ENCODE assay signal across 1 cellular context in the genomic region with DNA sequence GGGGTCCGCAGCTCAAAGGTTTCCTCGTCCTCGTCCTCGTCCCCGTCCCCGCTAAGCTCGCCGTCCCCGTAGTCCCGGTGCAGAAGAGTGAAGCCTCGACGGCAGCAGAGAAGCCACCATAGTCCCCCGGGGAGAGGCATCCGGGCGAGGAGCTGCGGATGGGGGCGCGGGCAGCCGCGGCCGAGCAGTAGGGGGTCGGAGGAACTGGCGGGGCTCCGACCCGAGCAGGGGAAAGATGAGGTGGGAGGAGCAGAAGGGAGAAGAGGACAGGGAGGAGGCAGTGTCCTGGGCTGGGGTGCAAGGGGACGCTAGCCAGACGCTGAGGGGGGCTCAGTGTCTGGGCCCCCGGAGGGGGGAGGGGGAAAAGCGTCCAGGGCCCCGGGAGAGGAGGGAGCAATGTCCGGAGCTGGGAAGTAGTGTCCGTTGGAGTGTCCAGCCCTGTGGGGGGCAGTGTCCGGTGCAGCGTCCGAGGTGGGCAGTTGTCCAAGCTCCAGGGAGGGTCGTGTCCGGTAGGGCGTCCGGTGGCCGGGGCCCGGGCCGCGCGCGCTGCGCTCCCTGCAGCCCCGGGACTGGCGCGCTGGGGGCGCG.
TF ChIP-seq lines count a peak whose summit lies in the region.

A gene with protein sequence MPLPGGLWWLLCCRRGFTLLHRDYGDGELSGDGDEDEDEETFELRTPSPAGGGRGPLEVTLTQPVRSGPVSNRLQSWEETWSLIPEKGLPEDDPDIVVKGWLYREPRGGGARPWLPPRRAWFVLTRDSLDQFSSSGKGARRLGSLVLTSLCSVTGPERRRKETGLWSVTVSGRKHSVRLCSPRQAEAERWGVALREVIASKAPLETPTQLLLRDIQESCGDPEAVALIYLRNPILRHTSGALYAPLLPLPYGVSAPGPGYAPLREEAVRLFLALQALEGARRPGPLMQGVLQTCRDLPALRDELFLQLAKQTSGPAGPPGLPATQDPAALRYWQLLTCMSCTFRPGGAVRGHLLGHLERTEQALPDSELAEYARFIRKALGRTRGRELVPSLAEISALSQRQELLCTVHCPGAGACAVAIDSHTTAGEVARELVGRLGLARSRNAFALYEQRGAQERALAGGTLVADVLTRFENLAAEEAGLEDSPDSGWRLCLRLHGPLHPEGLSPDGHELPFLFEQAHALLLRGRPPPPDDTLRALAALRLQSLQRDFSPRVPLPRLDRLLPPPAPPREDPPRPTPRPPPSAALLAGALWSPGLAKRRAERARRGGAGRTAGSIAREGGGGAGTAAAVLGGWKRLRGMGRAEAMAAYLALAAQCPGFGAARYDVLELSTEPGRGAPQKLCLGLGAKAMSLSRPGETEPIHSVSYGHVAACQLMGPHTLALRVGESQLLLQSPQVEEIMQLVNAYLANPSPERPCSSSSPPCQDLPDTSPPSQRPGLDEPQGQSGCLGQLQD (minus strand): TSS at position 571 of the 588 bp plus-strand sequence. CDS start 431 bp downstream, at position 140.

TF ChIP-seq in GM23338, 12 proteins besides CTCF, POLR2A, EP300 and RAD21 (continued from another document):
- TF ChIP-seq, protein P1, sequence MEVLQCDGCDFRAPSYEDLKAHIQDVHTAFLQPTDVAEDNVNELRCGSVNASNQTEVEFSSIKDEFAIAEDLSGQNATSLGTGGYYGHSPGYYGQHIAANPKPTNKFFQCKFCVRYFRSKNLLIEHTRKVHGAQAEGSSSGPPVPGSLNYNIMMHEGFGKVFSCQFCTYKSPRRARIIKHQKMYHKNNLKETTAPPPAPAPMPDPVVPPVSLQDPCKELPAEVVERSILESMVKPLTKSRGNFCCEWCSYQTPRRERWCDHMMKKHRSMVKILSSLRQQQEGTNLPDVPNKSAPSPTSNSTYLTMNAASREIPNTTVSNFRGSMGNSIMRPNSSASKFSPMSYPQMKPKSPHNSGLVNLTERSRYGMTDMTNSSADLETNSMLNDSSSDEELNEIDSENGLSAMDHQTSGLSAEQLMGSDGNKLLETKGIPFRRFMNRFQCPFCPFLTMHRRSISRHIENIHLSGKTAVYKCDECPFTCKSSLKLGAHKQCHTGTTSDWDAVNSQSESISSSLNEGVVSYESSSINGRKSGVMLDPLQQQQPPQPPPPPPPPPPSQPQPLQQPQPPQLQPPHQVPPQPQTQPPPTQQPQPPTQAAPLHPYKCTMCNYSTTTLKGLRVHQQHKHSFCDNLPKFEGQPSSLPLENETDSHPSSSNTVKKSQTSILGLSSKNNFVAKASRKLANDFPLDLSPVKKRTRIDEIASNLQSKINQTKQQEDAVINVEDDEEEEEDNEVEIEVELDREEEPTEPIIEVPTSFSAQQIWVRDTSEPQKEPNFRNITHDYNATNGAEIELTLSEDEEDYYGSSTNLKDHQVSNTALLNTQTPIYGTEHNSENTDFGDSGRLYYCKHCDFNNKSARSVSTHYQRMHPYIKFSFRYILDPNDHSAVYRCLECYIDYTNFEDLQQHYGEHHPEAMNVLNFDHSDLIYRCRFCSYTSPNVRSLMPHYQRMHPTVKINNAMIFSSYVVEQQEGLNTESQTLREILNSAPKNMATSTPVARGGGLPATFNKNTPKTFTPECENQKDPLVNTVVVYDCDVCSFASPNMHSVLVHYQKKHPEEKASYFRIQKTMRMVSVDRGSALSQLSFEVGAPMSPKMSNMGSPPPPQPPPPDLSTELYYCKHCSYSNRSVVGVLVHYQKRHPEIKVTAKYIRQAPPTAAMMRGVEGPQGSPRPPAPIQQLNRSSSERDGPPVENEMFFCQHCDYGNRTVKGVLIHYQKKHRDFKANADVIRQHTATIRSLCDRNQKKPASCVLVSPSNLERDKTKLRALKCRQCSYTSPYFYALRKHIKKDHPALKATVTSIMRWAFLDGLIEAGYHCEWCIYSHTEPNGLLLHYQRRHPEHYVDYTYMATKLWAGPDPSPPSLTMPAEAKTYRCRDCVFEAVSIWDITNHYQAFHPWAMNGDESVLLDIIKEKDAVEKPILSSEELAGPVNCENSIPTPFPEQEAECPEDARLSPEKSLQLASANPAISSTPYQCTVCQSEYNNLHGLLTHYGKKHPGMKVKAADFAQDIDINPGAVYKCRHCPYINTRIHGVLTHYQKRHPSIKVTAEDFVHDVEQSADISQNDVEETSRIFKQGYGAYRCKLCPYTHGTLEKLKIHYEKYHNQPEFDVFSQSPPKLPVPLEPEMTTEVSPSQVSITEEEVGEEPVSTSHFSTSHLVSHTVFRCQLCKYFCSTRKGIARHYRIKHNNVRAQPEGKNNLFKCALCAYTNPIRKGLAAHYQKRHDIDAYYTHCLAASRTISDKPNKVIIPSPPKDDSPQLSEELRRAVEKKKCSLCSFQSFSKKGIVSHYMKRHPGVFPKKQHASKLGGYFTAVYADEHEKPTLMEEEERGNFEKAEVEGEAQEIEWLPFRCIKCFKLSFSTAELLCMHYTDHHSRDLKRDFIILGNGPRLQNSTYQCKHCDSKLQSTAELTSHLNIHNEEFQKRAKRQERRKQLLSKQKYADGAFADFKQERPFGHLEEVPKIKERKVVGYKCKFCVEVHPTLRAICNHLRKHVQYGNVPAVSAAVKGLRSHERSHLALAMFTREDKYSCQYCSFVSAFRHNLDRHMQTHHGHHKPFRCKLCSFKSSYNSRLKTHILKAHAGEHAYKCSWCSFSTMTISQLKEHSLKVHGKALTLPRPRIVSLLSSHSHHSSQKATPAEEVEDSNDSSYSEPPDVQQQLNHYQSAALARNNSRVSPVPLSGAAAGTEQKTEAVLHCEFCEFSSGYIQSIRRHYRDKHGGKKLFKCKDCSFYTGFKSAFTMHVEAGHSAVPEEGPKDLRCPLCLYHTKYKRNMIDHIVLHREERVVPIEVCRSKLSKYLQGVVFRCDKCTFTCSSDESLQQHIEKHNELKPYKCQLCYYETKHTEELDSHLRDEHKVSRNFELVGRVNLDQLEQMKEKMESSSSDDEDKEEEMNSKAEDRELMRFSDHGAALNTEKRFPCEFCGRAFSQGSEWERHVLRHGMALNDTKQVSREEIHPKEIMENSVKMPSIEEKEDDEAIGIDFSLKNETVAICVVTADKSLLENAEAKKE (CRISPR knock-in tag; IDR thresholded peaks at IDR 0.05) = no peak
- TF ChIP-seq, protein P2, sequence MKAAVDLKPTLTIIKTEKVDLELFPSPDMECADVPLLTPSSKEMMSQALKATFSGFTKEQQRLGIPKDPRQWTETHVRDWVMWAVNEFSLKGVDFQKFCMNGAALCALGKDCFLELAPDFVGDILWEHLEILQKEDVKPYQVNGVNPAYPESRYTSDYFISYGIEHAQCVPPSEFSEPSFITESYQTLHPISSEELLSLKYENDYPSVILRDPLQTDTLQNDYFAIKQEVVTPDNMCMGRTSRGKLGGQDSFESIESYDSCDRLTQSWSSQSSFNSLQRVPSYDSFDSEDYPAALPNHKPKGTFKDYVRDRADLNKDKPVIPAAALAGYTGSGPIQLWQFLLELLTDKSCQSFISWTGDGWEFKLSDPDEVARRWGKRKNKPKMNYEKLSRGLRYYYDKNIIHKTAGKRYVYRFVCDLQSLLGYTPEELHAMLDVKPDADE (IDR thresholded peaks at IDR 0.05) = no peak
- TF ChIP-seq ZNF331 (CRISPR knock-in tag; IDR thresholded peaks at IDR 0.05; ENCODE audit: low read depth) (no peak), CREB1 (CRISPR knock-in tag; IDR thresholded peaks at IDR 0.05; ENCODE audit: low read depth) (no peak)
TF ChIP-seq in GM23338: peak in this region for 1.
